26 cellular contexts compared by ENCODE assay signal in genomic region chr12:3263939-3264699, GRCh38.
DNase-seq lines count a peak whose midpoint lies in the region; ATAC-seq and TF ChIP-seq lines count a peak whose summit lies in the region.
"Had no signal": no experiment of that assay in that cellular context is flagged by ENCODE, and none has a peak within 500 bp of the region (broad histone marks: within the 10 kb centered on the region; RNA-seq: fewer than 3 reads in every experiment).

No MANE protein-coding gene starts in this region.

- H3K4me3 ChIP-seq in GM23338 = no peak overlapping the region
- H3K4me3 ChIP-seq: adrenal gland, gastrocnemius medialis, tibial nerve had no signal

- H3K4me3 Mint-ChIP-seq in GM23338 (no peak overlapping the region), glutamatergic neuron (ENCODE audit: unreplicated experiment) (peak overlapping the region; percentile 40)
- H3K4me3 Mint-ChIP-seq: activated CD8-positive, alpha-beta T cell treated with anti-CD3 and anti-CD28 coated beads for 36 hours; activated naive CD4-positive, alpha-beta T cell treated with anti-CD3 and anti-CD28 coated beads, Interleukin-2, amount 10 ng/mL, durations not matched to agents 7 days and 5 days; activated T-helper 17 cell treated with anti-CD3 and anti-CD28 coated beads, Interleukin-2, amount 50 U/mL, for 72 hours; T-helper 17 cell had no signal

- DNase-seq in GM23338 (ENCODE audit: low spot score) = no peak
- DNase-seq in glutamatergic neuron = peak; percentile 67
- peak; percentile 84 for DNase-seq in left kidney (ENCODE audit: low read depth, low spot score)
- DNase-seq in medulla oblongata (ENCODE audit: extremely low spot score) = no peak
- DNase-seq: ACHN; activated CD4-positive, alpha-beta T cell treated with anti-CD3 and anti-CD28 coated beads for 1 hour; activated CD8-positive, alpha-beta T cell treated with anti-CD3 and anti-CD28 coated beads for 36 hours; activated naive CD4-positive, alpha-beta T cell treated with anti-CD3 and anti-CD28 coated beads, Interleukin-2, amount 10 ng/mL, durations not matched to agents 7 days and 5 days; adrenal gland; brain microvascular endothelial cell; DMS53; gastrocnemius medialis; hippocampal formation; left colon; NCI-H146; NCI-H446 treated with DMSO at 0.1 percent for 48 hours; NCI-H774; posterior cingulate gyrus; stimulated activated CD4-positive, alpha-beta T cell treated with anti-CD3 and anti-CD28 coated beads, Interleukin-4, amount 100 ng/mL, for 1 hour; T-helper 17 cell had no signal

- H3K4me2 ChIP-seq in GM23338 = no peak overlapping the region

- H3K4me1 Mint-ChIP-seq in GM23338 = peaks cover 14% of the 10 kb centered on the region
- peaks cover 56% of the 10 kb centered on the region for H3K4me1 Mint-ChIP-seq in glutamatergic neuron (ENCODE audit: low read depth, unreplicated experiment)
- H3K4me1 Mint-ChIP-seq: activated naive CD4-positive, alpha-beta T cell treated with anti-CD3 and anti-CD28 coated beads, Interleukin-2, amount 10 ng/mL, durations not matched to agents 7 days and 5 days; activated T-helper 17 cell treated with anti-CD3 and anti-CD28 coated beads, Interleukin-2, amount 50 U/mL, for 72 hours; T-helper 17 cell had no signal

- peak overlapping the region; percentile 26; the same call in 1 of the 2 replicates for H3K27ac ChIP-seq in GM23338 (ENCODE audit: low read depth)
- H3K27ac ChIP-seq: brain microvascular endothelial cell, gastrocnemius medialis, RWPE1, tibial nerve had no signal

- H3K9me3 Mint-ChIP-seq in GM23338 (no peaks in the 10 kb centered on the region), glutamatergic neuron (ENCODE audit: unreplicated experiment) (peaks cover 26% of the 10 kb centered on the region)
- H3K9me3 Mint-ChIP-seq: activated CD8-positive, alpha-beta T cell treated with anti-CD3 and anti-CD28 coated beads for 36 hours; activated naive CD4-positive, alpha-beta T cell treated with anti-CD3 and anti-CD28 coated beads, Interleukin-2, amount 10 ng/mL, durations not matched to agents 7 days and 5 days; activated T-helper 17 cell treated with anti-CD3 and anti-CD28 coated beads, Interleukin-2, amount 50 U/mL, for 72 hours had no signal

- no peak for TF ChIP-seq POLR2A in GM18505 (IDR thresholded peaks at IDR 0.05; ENCODE audit: borderline replicate concordance, extremely low read depth, insufficient read depth, insufficient read length)

- H3F3A ChIP-seq in GM23338 (replicated peaks; ENCODE audit: low read depth) = no peaks in the 10 kb centered on the region

- H3K27ac Mint-ChIP-seq in GM23338 = no peak overlapping the region
- H3K27ac Mint-ChIP-seq in glutamatergic neuron (ENCODE audit: unreplicated experiment) = peak overlapping the region; percentile 78
- H3K27ac Mint-ChIP-seq: activated CD8-positive, alpha-beta T cell treated with anti-CD3 and anti-CD28 coated beads for 36 hours; activated naive CD4-positive, alpha-beta T cell treated with anti-CD3 and anti-CD28 coated beads, Interleukin-2, amount 10 ng/mL, durations not matched to agents 7 days and 5 days; activated T-helper 17 cell treated with anti-CD3 and anti-CD28 coated beads, Interleukin-2, amount 50 U/mL, for 72 hours; T-helper 17 cell had no signal

- H3K36me3 Mint-ChIP-seq in GM23338 (ENCODE audit: low read depth) (no peaks in the 10 kb centered on the region), glutamatergic neuron (ENCODE audit: unreplicated experiment) (peaks cover 7% of the 10 kb centered on the region)
- H3K36me3 Mint-ChIP-seq: activated naive CD4-positive, alpha-beta T cell treated with anti-CD3 and anti-CD28 coated beads, Interleukin-2, amount 10 ng/mL, durations not matched to agents 7 days and 5 days had no signal

- H3K27me3 ChIP-seq in GM23338 (ENCODE audit: insufficient read depth) = no peaks in the 10 kb centered on the region
- H3K27me3 ChIP-seq: adrenal gland, brain microvascular endothelial cell, gastrocnemius medialis, tibial nerve had no signal

- H4K20me1 ChIP-seq in GM23338 (replicated peaks; ENCODE audit: insufficient read depth) = no peaks in the 10 kb centered on the region; the same call in 1 of the 2 replicates

- ATAC-seq in GM23338 = no peak
- ATAC-seq in SK-N-SH treated with all-trans-retinoic acid at 6 μM for 48 hours = peak; percentile 58; the same call in 1 of the 3 replicates
- ATAC-seq in GM21737 (IDR thresholded peaks at IDR 0.05; ENCODE audit: unreplicated experiment) = no peak
- ATAC-seq in GM18505 (IDR thresholded peaks at IDR 0.05; ENCODE audit: unreplicated experiment) = no peak
- ATAC-seq: activated CD8-positive, alpha-beta T cell treated with anti-CD3 and anti-CD28 coated beads for 36 hours; activated T-helper 17 cell treated with anti-CD3 and anti-CD28 coated beads, Interleukin-2, amount 50 U/mL, for 72 hours; gastrocnemius medialis; left colon; T-helper 17 cell had no signal

- no peaks in the 10 kb centered on the region for H3K36me3 ChIP-seq in GM23338 (ENCODE audit: insufficient read depth)
- H3K36me3 ChIP-seq: adrenal gland, brain microvascular endothelial cell, gastrocnemius medialis, tibial nerve had no signal

- no peak overlapping the region for H2AFZ ChIP-seq in GM23338

- no peaks in the 10 kb centered on the region for H3K9me2 ChIP-seq in GM23338 (ENCODE audit: insufficient read depth)

- TF ChIP-seq CTCF in GM23338 (conservative IDR thresholded peaks at IDR 0.05; ENCODE audit: low read depth in 2 of 2) (no peak), glutamatergic neuron (IDR thresholded peaks at IDR 0.05; ENCODE audit: partially characterized antibody, unreplicated experiment) (peak; percentile 10)

- H3K27me3 Mint-ChIP-seq in GM23338 (ENCODE audit: insufficient read depth, low read depth, poor library complexity) (peaks cover 7% of the 10 kb centered on the region), glutamatergic neuron (ENCODE audit: unreplicated experiment) (peaks cover 24% of the 10 kb centered on the region)
- H3K27me3 Mint-ChIP-seq: activated CD8-positive, alpha-beta T cell treated with anti-CD3 and anti-CD28 coated beads for 36 hours had no signal

- H3K4me1 ChIP-seq in GM23338 (ENCODE audit: insufficient read depth) = no peaks in the 10 kb centered on the region; the same call in 1 of the 2 replicates
- H3K4me1 ChIP-seq: adrenal gland, gastrocnemius medialis had no signal

- no peaks in the 10 kb centered on the region for H3K79me2 ChIP-seq in GM23338 (replicated peaks; ENCODE audit: insufficient read depth)

TF ChIP-seq in SK-N-SH treated with all-trans-retinoic acid at 6 μM for 48 hours, 23 proteins besides CTCF, POLR2A, EP300 and RAD21:
- TF ChIP-seq TSHZ2 (CRISPR knock-in tag; IDR thresholded peaks at IDR 0.05) (no peak), PPARA (CRISPR knock-in tag; IDR thresholded peaks at IDR 0.05; ENCODE audit: borderline replicate concordance) (no peak), SNAI2 (CRISPR knock-in tag; IDR thresholded peaks at IDR 0.05) (no peak), CSDC2 (CRISPR knock-in tag; IDR thresholded peaks at IDR 0.05) (no peak), ARNTL (CRISPR knock-in tag; IDR thresholded peaks at IDR 0.05; ENCODE audit: borderline replicate concordance, low read depth) (no peak), GLIS3 (CRISPR knock-in tag; IDR thresholded peaks at IDR 0.05) (no peak), ZNF8 (CRISPR knock-in tag; IDR thresholded peaks at IDR 0.05) (no peak), CSRNP3 (CRISPR knock-in tag; IDR thresholded peaks at IDR 0.05) (no peak), ZFP3 (CRISPR knock-in tag; IDR thresholded peaks at IDR 0.05) (no peak), BACH2 (CRISPR knock-in tag; IDR thresholded peaks at IDR 0.05; ENCODE audit: borderline replicate concordance) (no peak), ZFP30 (CRISPR knock-in tag; IDR thresholded peaks at IDR 0.05) (no peak), ESRRG (CRISPR knock-in tag; IDR thresholded peaks at IDR 0.05) (no peak), OSR1 (CRISPR knock-in tag; IDR thresholded peaks at IDR 0.05) (no peak), ISL1 (CRISPR knock-in tag; IDR thresholded peaks at IDR 0.05) (no peak), ZC3H10 (CRISPR knock-in tag; IDR thresholded peaks at IDR 0.05) (no peak)
TF ChIP-seq in SK-N-SH treated with all-trans-retinoic acid at 6 μM for 48 hours: peak in this region for 0.

Comparison
In these comparisons a context has a peak if more than half of its experiments do, and no peak if none do; other contexts are left out.
1. DNase-seq: peak in glutamatergic neuron (single experiment) and left kidney (single experiment); none in GM23338 (single experiment) and medulla oblongata (single experiment).